Comparison of ENCODE assay signal across 8 cellular contexts in genomic region chr11:14380947-14381555, GRCh38. TPM values are rescaled to one million over a fixed set of nuclear protein-coding genes. Genes with fewer than 3 reads are reported as not detected.
DNase-seq lines count a peak whose midpoint lies in the region; FAIRE-seq and TF ChIP-seq lines count a peak whose summit lies in the region.

No MANE protein-coding gene starts in this region.

- H3K23ac ChIP-seq in H1 (ENCODE audit: insufficient read length): no peak overlapping the region

- peak overlapping the region; percentile 58 for H4K91ac ChIP-seq in H1 (replicated peaks; ENCODE audit: insufficient read length, low read length)

- WGBS in H1 (ENCODE audit: extremely low coverage in 1 of 2, insufficient coverage in 1 of 2, insufficient read length in 1 of 2, insufficient replicate concordance in 2 of 2, low coverage in 1 of 2, low lambda C conversion rate in 2 of 2, missing lambda C conversion rate in 1 of 2), 2 experiments: 1% methylated on average over 34 of the region's 54 CpGs; no CpG with 5 or more reads in 1 of the 2 experiments

- H3K23me2 ChIP-seq in H1 (ENCODE audit: low read depth, low read length): peaks cover 4% of the 10 kb centered on the region; the same call in 1 of the 2 replicates

- TF ChIP-seq RAD21 in H1 (IDR thresholded peaks at IDR 0.05 in 1 of 2, conservative IDR thresholded peaks at IDR 0.05 in 1 of 2; ENCODE audit: low read depth in 2 of 2, low read length in 2 of 2): no peak

- H2AK5ac ChIP-seq in H1 (ENCODE audit: low read depth, low read length): no peak overlapping the region

- no peaks in the 10 kb centered on the region for H3K36me3 ChIP-seq in GM06990 (ENCODE audit: control insufficient read depth, insufficient read depth, low read length)
- H3K36me3 ChIP-seq in MM.1S (replicated peaks; ENCODE audit: insufficient read depth, low read length): no peaks in the 10 kb centered on the region
- no peaks in the 10 kb centered on the region for H3K36me3 ChIP-seq in H1 (ENCODE audit: control insufficient read depth in 2 of 4, insufficient read depth in 4 of 4, low read length in 3 of 4)

- H2BK5ac ChIP-seq in H1 (ENCODE audit: low read depth, low read length): peak overlapping the region; percentile 45; the same call in 1 of the 2 replicates

- H3K79me2 ChIP-seq in MM.1S (ENCODE audit: low read length): no peaks in the 10 kb centered on the region
- H3K79me2 ChIP-seq in H1 (ENCODE audit: control insufficient read depth in 1 of 2, insufficient read depth in 2 of 2, low read length in 2 of 2): no peaks in the 10 kb centered on the region

- H3K79me1 ChIP-seq in H1 (ENCODE audit: low read depth, low read length): no peaks in the 10 kb centered on the region

- H4K20me1 ChIP-seq in MM.1S (ENCODE audit: insufficient read depth, low read length) (no peaks in the 10 kb centered on the region), H1 (replicated peaks in 1 of 2; ENCODE audit: control insufficient read depth in 1 of 2, insufficient read depth in 2 of 2, low read length in 2 of 2) (no peaks in the 10 kb centered on the region)

- peak overlapping the region; percentile 33 for H3K56ac ChIP-seq in H1 (replicated peaks; ENCODE audit: insufficient read length, low read depth, low read length)

- H3K9me2 ChIP-seq in MM.1S (replicated peaks; ENCODE audit: insufficient read depth, low read length): no peaks in the 10 kb centered on the region

- H3K27me3 ChIP-seq in GM06990 (replicated peaks; ENCODE audit: control insufficient read depth, insufficient read depth, low read length) (no peaks in the 10 kb centered on the region), MM.1S (replicated peaks; ENCODE audit: insufficient read depth, low read length) (no peaks in the 10 kb centered on the region), H1 (replicated peaks in 1 of 4; ENCODE audit: control insufficient read depth in 3 of 4, extremely low read depth in 1 of 4, insufficient read depth in 3 of 4, low read length in 3 of 4) (peaks cover 0 to 16% (median 3%) of the 10 kb centered on the region in 4 experiments; a peak in 5 of 7 replicates)

- H3K9me3 ChIP-seq in MM.1S (replicated peaks; ENCODE audit: insufficient read depth, low read length) (no peaks in the 10 kb centered on the region), H1 (ENCODE audit: insufficient read depth in 2 of 2, low read depth in 1 of 2, low read length in 1 of 2) (no peaks in the 10 kb centered on the region)

- no peak overlapping the region for H3K4ac ChIP-seq in H1 (replicated peaks; ENCODE audit: insufficient read length, low read depth, low read length)

- DNase-seq in GM06990 (ENCODE audit: extremely low read depth, insufficient read length) (peak; percentile 65), H54 (ENCODE audit: insufficient read length, low spot score) (peak; percentile 67), MM.1S (peak; percentile 46), H1 (ENCODE audit: low read depth in 1 of 2, low spot score in 2 of 2) (peak in 1 of 2 experiments; percentile 81), lung microvascular endothelial cell (ENCODE audit: low read depth in 2 of 2) (peak; percentile 58 to 73), NCI-H128 (lab: John Stamatoyannopoulos, UW; ENCODE audit: unreplicated experiment) (no peak)
- peak; percentile 20 to 40 (median 22) for DNase-seq in activated CD8-positive, alpha-beta memory T cell treated with anti-CD3 and anti-CD28 coated beads for 48 hours (ENCODE audit: low read depth in 2 of 3, low spot score in 2 of 3)
- peak; percentile 8 to 18 (median 9) for DNase-seq in stimulated activated CD4-positive, alpha-beta T cell treated with anti-CD3 and anti-CD28 coated beads, TNF-alpha, amount 100 ng/mL, for 4 hours (ENCODE audit: low read depth in 3 of 3)

- no peak overlapping the region for H2BK20ac ChIP-seq in H1 (ENCODE audit: low read length)

- no peak overlapping the region for H3K14ac ChIP-seq in H1 (ENCODE audit: insufficient read length)

- FAIRE-seq in H54 (lab: Jason Lieb, UNC): no peak
- no peak for FAIRE-seq in H1 (lab: Jason Lieb, UNC)

- H2BK12ac ChIP-seq in H1 (ENCODE audit: low read depth, low read length): peak overlapping the region; percentile 51; the same call in 1 of the 2 replicates

- H3F3A ChIP-seq in MM.1S (ENCODE audit: insufficient read depth, low read length): no peaks in the 10 kb centered on the region

- H2BK15ac ChIP-seq in H1 (ENCODE audit: low read length): peak overlapping the region; percentile 73; the same call in 1 of the 2 replicates

- peak overlapping the region; percentile 83 for H3K4me2 ChIP-seq in MM.1S (ENCODE audit: low read depth, low read length)
- peak overlapping the region; percentile 56 to 84 for H3K4me2 ChIP-seq in H1 (ENCODE audit: insufficient read depth in 1 of 2, low read depth in 2 of 2, low read length in 2 of 2)

- TF ChIP-seq POLR2A in H54 (IDR thresholded peaks at IDR 0.05; ENCODE audit: low read depth, low read length) (peak; percentile 45; the same call in 1 of the 2 replicates), H1 (IDR thresholded peaks at IDR 0.05; ENCODE audit: control extremely low read depth in 1 of 2, low read depth in 2 of 2, low read length in 2 of 2) (no peak)

- H3K4me1 ChIP-seq in MM.1S (ENCODE audit: low read length) (no peaks in the 10 kb centered on the region), H1 (replicated peaks in 1 of 4; ENCODE audit: control insufficient read depth in 3 of 4, insufficient read depth in 4 of 4, low read length in 3 of 4) (peaks cover 0 to 3% (median 0%) of the 10 kb centered on the region in 4 experiments; a peak in 1 of 7 replicates)

- peak overlapping the region; percentile 63 for H3K4me3 ChIP-seq in GM06990 (replicated peaks; ENCODE audit: low read depth, low read length)
- peak overlapping the region; percentile 55 for H3K4me3 ChIP-seq in MM.1S (ENCODE audit: low read length)
- H3K4me3 ChIP-seq in H1 (ENCODE audit: extremely low read depth in 1 of 4, insufficient read depth in 2 of 4, low read depth in 3 of 4, low read length in 4 of 4): peak overlapping the region; percentile 35 to 63 (median 56)

- H3K27ac ChIP-seq in MM.1S (ENCODE audit: low read length) (no peak overlapping the region), H1 (ENCODE audit: low read depth, low read length) (no peak overlapping the region)

- H3K9ac ChIP-seq in MM.1S (ENCODE audit: low read length) (no peak overlapping the region; the same call in 1 of the 2 replicates), H1 (replicated peaks in 1 of 4; ENCODE audit: extremely low read depth in 1 of 4, low read depth in 3 of 4, low read length in 3 of 4) (peak overlapping the region in 2 of 4 experiments; percentile 30 to 55; a peak in 3 of 7 replicates)

- no peak overlapping the region for H4K5ac ChIP-seq in H1 (ENCODE audit: insufficient read length, low read depth, low read length)

- H3K18ac ChIP-seq in H1 (ENCODE audit: extremely low read depth, low read length): peak overlapping the region; percentile 64

- TF ChIP-seq CTCF in GM06990 (IDR thresholded peaks at IDR 0.05; ENCODE audit: insufficient read depth, low read length, poor library complexity, severe bottlenecking) (no peak), MM.1S (IDR thresholded peaks at IDR 0.05; ENCODE audit: low read length) (no peak), H1 (IDR thresholded peaks at IDR 0.05; ENCODE audit: control extremely low read depth in 1 of 3, insufficient read depth in 1 of 3, low read depth in 1 of 3, low read length in 3 of 3) (no peak)

- POLR2A ChIA-PET in H1 (lab: Charles Lee; ENCODE audit: partially characterized antibody): interaction anchor here (0.8 to 1.6 kb wide), 6 partner anchors 10 to 80 kb away, joined by 3 to 7 read pairs (median 3); no protein-coding TSS in a partner anchor

- CTCF ChIA-PET in H1 (lab: Charles Lee; ENCODE audit: partially characterized antibody): interaction anchor here (1.0 to 2.8 kb wide), 7 partner anchors 10 to 84 kb away, joined by 3 to 12 read pairs (median 5); no protein-coding TSS in a partner anchor

- H2AFZ ChIP-seq in MM.1S (ENCODE audit: low read length) (peak overlapping the region; percentile 61; the same call in 1 of the 2 replicates), H1 (ENCODE audit: low read length) (peak overlapping the region; percentile 77)

- H2BK120ac ChIP-seq in H1 (replicated peaks; ENCODE audit: low read depth, low read length): no peak overlapping the region

- no peak for TF ChIP-seq EP300 in H1 (IDR thresholded peaks at IDR 0.05; ENCODE audit: borderline replicate concordance in 1 of 2, low read depth in 2 of 2, low read length in 2 of 2)

- peak overlapping the region; percentile 58; the same call in 1 of the 2 replicates for H4K8ac ChIP-seq in H1 (ENCODE audit: extremely low read depth, insufficient read depth, low read length)

TF ChIP-seq in H1, 55 proteins besides CTCF, POLR2A, EP300 and RAD21 (continues in another document):
- no peak for TF ChIP-seq GTF2F1 (IDR thresholded peaks at IDR 0.05; ENCODE audit: borderline replicate concordance, low read depth, low read length)
- TF ChIP-seq BACH1 (IDR thresholded peaks at IDR 0.05; ENCODE audit: low read length): no peak
- 0 out of 2 replicates have a peak, but pooled peaks have one; percentile 39 for TF ChIP-seq TAF1 (IDR thresholded peaks at IDR 0.05; ENCODE audit: low read depth, low read length)
- no peak for TF ChIP-seq TEAD4 (IDR thresholded peaks at IDR 0.05; ENCODE audit: low read depth, low read length)
- no peak for TF ChIP-seq KDM5A (IDR thresholded peaks at IDR 0.05; ENCODE audit: low read length)
- TF ChIP-seq CBX5 (IDR thresholded peaks at IDR 0.05; ENCODE audit: low read depth, low read length): no peak
- no peak for TF ChIP-seq POU5F1 (IDR thresholded peaks at IDR 0.05; ENCODE audit: low read depth, low read length)
- TF ChIP-seq BRCA1 (IDR thresholded peaks at IDR 0.05; ENCODE audit: low read depth, low read length): no peak
- peak; percentile 52; the same call in 1 of the 2 replicates for TF ChIP-seq TBP (IDR thresholded peaks at IDR 0.05; ENCODE audit: low read depth, low read length)
- TF ChIP-seq CBX8 (IDR thresholded peaks at IDR 0.05; ENCODE audit: borderline replicate concordance, low read depth, low read length): no peak
- TF ChIP-seq SUZ12 (IDR thresholded peaks at IDR 0.05; ENCODE audit: low read length): peak; percentile 53; the same call in 1 of the 2 replicates
- peak; percentile 54; the same call in 1 of the 2 replicates for TF ChIP-seq RBBP5 (IDR thresholded peaks at IDR 0.05; ENCODE audit: borderline replicate concordance, low read depth, low read length)

RNA-seq across cellular contexts. Expression of gene RRAS2, which starts 22.1 kb away (rescaled TPM):
- total RNA-seq in H1 (2021; fragmentation: NEBNext Ultra II Directional; extraction: Animal tissue kit (Norgen Biotek cat#: 25700)): 220 and 234 TPM in 2 replicates
- polyA plus RNA-seq in H1 (2011; rRNA removed): 48.5 and 72.3 TPM in 2 replicates
- polyA plus RNA-seq in H1 (2011; cell fraction: cytosol; rRNA removed): 100 TPM
- 27.8 TPM for polyA plus RNA-seq in H1 (2011; cell fraction: nucleus; rRNA removed)
- polyA plus RNA-seq in H1 (2012, experiment 1 of 2): 94.8 to 171 TPM (median 113 TPM) in 4 replicates
- 51.6 TPM for polyA plus RNA-seq in H1 (2012, experiment 2 of 2)
- polyA plus RNA-seq in H1 (2013, experiment 1 of 2): 142 TPM
- polyA plus RNA-seq in H1 (2013, experiment 2 of 2): 146 TPM
- 46.3 and 83.7 TPM in 2 replicates for polyA minus RNA-seq in H1 (2011; rRNA and poly(A)+ RNA removed)
- 105 TPM for polyA minus RNA-seq in H1 (2011; cell fraction: cytosol; rRNA and poly(A)+ RNA removed)
- 85.4 TPM for polyA minus RNA-seq in H1 (2011; cell fraction: nucleus; rRNA and poly(A)+ RNA removed)
- 96.5 and 119 TPM in 2 replicates for total RNA-seq in lung microvascular endothelial cell
